ENCODE assay signal across 2 cellular contexts in the genomic region with DNA sequence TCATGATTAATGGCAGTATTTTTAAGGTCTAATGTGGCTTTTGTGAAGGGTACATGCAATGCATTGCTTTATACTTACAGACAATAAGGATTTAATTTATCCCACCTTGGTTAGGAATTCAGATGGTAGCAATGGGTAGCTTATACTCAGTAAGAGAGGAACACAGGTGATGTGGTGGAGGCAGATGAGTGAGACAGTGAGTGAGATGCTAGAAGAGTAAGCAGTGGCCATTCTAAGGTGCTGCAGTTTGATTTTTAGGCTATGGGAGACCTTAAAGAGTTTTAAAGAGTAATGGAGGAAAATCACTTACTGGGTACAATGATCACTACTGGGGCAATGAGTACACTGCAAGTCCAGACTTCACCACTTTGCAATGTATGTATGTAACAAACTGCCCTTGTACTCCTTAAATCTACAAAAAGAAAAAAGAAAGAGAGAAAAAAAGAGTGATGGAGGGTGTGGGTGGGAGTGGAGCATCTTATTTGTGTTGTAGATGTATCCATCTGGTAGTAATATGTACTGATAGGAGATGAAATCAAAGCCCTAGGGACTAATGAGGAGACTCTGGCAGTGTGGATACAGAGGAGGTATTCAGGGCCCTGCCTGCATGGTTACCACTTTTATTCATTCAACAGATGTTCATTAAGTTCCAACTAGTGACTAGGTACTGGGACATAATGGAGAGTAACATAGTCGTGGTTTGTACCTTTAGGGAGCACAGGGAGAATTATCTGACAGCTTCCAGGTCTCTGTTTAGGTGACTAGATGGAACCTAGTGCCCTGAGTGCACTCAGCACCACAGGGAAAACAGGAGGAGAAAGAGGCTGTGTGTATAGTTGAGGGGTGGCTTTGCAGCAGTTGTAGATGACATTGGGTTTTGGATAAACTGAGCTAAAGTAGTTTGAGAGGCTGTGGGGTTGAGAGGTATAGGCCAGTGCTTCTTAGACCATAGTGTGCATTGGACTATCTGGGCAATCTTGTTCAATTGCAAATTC.
TF ChIP-seq lines count a peak whose summit lies in the region.

No MANE protein-coding gene starts in this region.

TF ChIP-seq in GM23338, 12 proteins besides CTCF, POLR2A, EP300 and RAD21:
- TF ChIP-seq STAT1 (IDR thresholded peaks at IDR 0.05; ENCODE audit: unreplicated experiment) (no peak), ZNF331 (CRISPR knock-in tag; IDR thresholded peaks at IDR 0.05; ENCODE audit: low read depth) (no peak), NANOG (IDR thresholded peaks at IDR 0.05; ENCODE audit: borderline replicate concordance) (no peak)
- TF ChIP-seq, protein P1, sequence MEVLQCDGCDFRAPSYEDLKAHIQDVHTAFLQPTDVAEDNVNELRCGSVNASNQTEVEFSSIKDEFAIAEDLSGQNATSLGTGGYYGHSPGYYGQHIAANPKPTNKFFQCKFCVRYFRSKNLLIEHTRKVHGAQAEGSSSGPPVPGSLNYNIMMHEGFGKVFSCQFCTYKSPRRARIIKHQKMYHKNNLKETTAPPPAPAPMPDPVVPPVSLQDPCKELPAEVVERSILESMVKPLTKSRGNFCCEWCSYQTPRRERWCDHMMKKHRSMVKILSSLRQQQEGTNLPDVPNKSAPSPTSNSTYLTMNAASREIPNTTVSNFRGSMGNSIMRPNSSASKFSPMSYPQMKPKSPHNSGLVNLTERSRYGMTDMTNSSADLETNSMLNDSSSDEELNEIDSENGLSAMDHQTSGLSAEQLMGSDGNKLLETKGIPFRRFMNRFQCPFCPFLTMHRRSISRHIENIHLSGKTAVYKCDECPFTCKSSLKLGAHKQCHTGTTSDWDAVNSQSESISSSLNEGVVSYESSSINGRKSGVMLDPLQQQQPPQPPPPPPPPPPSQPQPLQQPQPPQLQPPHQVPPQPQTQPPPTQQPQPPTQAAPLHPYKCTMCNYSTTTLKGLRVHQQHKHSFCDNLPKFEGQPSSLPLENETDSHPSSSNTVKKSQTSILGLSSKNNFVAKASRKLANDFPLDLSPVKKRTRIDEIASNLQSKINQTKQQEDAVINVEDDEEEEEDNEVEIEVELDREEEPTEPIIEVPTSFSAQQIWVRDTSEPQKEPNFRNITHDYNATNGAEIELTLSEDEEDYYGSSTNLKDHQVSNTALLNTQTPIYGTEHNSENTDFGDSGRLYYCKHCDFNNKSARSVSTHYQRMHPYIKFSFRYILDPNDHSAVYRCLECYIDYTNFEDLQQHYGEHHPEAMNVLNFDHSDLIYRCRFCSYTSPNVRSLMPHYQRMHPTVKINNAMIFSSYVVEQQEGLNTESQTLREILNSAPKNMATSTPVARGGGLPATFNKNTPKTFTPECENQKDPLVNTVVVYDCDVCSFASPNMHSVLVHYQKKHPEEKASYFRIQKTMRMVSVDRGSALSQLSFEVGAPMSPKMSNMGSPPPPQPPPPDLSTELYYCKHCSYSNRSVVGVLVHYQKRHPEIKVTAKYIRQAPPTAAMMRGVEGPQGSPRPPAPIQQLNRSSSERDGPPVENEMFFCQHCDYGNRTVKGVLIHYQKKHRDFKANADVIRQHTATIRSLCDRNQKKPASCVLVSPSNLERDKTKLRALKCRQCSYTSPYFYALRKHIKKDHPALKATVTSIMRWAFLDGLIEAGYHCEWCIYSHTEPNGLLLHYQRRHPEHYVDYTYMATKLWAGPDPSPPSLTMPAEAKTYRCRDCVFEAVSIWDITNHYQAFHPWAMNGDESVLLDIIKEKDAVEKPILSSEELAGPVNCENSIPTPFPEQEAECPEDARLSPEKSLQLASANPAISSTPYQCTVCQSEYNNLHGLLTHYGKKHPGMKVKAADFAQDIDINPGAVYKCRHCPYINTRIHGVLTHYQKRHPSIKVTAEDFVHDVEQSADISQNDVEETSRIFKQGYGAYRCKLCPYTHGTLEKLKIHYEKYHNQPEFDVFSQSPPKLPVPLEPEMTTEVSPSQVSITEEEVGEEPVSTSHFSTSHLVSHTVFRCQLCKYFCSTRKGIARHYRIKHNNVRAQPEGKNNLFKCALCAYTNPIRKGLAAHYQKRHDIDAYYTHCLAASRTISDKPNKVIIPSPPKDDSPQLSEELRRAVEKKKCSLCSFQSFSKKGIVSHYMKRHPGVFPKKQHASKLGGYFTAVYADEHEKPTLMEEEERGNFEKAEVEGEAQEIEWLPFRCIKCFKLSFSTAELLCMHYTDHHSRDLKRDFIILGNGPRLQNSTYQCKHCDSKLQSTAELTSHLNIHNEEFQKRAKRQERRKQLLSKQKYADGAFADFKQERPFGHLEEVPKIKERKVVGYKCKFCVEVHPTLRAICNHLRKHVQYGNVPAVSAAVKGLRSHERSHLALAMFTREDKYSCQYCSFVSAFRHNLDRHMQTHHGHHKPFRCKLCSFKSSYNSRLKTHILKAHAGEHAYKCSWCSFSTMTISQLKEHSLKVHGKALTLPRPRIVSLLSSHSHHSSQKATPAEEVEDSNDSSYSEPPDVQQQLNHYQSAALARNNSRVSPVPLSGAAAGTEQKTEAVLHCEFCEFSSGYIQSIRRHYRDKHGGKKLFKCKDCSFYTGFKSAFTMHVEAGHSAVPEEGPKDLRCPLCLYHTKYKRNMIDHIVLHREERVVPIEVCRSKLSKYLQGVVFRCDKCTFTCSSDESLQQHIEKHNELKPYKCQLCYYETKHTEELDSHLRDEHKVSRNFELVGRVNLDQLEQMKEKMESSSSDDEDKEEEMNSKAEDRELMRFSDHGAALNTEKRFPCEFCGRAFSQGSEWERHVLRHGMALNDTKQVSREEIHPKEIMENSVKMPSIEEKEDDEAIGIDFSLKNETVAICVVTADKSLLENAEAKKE (CRISPR knock-in tag; IDR thresholded peaks at IDR 0.05): no peak
- TF ChIP-seq, protein P2, sequence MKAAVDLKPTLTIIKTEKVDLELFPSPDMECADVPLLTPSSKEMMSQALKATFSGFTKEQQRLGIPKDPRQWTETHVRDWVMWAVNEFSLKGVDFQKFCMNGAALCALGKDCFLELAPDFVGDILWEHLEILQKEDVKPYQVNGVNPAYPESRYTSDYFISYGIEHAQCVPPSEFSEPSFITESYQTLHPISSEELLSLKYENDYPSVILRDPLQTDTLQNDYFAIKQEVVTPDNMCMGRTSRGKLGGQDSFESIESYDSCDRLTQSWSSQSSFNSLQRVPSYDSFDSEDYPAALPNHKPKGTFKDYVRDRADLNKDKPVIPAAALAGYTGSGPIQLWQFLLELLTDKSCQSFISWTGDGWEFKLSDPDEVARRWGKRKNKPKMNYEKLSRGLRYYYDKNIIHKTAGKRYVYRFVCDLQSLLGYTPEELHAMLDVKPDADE (IDR thresholded peaks at IDR 0.05): no peak

TF ChIP-seq in K562, 482 proteins besides CTCF, POLR2A, EP300 and RAD21:
- TF ChIP-seq, protein P3, sequence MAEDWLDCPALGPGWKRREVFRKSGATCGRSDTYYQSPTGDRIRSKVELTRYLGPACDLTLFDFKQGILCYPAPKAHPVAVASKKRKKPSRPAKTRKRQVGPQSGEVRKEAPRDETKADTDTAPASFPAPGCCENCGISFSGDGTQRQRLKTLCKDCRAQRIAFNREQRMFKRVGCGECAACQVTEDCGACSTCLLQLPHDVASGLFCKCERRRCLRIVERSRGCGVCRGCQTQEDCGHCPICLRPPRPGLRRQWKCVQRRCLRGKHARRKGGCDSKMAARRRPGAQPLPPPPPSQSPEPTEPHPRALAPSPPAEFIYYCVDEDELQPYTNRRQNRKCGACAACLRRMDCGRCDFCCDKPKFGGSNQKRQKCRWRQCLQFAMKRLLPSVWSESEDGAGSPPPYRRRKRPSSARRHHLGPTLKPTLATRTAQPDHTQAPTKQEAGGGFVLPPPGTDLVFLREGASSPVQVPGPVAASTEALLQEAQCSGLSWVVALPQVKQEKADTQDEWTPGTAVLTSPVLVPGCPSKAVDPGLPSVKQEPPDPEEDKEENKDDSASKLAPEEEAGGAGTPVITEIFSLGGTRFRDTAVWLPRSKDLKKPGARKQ (CRISPR knock-in tag; IDR thresholded peaks at IDR 0.05): no peak
- TF ChIP-seq MXI1 (IDR thresholded peaks at IDR 0.05; ENCODE audit: low read depth, low read length) (no peak), GTF2A2 (tag; IDR thresholded peaks at IDR 0.05) (no peak), MYNN (IDR thresholded peaks at IDR 0.05) (no peak), MYNN (CRISPR knock-in tag; IDR thresholded peaks at IDR 0.05) (no peak), KLF13 (tag; IDR thresholded peaks at IDR 0.05; ENCODE audit: borderline replicate concordance, low read depth) (no peak)
- TF ChIP-seq, protein P4, sequence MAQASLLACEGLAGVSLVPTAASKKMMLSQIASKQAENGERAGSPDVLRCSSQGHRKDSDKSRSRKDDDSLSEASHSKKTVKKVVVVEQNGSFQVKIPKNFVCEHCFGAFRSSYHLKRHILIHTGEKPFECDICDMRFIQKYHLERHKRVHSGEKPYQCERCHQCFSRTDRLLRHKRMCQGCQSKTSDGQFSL (CRISPR knock-in tag; IDR thresholded peaks at IDR 0.05): no peak
- TF ChIP-seq, protein P4 (tag; IDR thresholded peaks at IDR 0.05): no peak
- TF ChIP-seq, protein P5, sequence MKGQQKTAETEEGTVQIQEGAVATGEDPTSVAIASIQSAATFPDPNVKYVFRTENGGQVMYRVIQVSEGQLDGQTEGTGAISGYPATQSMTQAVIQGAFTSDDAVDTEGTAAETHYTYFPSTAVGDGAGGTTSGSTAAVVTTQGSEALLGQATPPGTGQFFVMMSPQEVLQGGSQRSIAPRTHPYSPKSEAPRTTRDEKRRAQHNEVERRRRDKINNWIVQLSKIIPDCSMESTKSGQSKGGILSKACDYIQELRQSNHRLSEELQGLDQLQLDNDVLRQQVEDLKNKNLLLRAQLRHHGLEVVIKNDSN (CRISPR knock-in tag; IDR thresholded peaks at IDR 0.05): no peak
- TF ChIP-seq, protein P6, sequence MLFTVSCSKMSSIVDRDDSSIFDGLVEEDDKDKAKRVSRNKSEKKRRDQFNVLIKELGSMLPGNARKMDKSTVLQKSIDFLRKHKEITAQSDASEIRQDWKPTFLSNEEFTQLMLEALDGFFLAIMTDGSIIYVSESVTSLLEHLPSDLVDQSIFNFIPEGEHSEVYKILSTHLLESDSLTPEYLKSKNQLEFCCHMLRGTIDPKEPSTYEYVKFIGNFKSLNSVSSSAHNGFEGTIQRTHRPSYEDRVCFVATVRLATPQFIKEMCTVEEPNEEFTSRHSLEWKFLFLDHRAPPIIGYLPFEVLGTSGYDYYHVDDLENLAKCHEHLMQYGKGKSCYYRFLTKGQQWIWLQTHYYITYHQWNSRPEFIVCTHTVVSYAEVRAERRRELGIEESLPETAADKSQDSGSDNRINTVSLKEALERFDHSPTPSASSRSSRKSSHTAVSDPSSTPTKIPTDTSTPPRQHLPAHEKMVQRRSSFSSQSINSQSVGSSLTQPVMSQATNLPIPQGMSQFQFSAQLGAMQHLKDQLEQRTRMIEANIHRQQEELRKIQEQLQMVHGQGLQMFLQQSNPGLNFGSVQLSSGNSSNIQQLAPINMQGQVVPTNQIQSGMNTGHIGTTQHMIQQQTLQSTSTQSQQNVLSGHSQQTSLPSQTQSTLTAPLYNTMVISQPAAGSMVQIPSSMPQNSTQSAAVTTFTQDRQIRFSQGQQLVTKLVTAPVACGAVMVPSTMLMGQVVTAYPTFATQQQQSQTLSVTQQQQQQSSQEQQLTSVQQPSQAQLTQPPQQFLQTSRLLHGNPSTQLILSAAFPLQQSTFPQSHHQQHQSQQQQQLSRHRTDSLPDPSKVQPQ (CRISPR knock-in tag; IDR thresholded peaks at IDR 0.05; ENCODE audit: borderline replicate concordance): no peak
- TF ChIP-seq, protein P7, sequence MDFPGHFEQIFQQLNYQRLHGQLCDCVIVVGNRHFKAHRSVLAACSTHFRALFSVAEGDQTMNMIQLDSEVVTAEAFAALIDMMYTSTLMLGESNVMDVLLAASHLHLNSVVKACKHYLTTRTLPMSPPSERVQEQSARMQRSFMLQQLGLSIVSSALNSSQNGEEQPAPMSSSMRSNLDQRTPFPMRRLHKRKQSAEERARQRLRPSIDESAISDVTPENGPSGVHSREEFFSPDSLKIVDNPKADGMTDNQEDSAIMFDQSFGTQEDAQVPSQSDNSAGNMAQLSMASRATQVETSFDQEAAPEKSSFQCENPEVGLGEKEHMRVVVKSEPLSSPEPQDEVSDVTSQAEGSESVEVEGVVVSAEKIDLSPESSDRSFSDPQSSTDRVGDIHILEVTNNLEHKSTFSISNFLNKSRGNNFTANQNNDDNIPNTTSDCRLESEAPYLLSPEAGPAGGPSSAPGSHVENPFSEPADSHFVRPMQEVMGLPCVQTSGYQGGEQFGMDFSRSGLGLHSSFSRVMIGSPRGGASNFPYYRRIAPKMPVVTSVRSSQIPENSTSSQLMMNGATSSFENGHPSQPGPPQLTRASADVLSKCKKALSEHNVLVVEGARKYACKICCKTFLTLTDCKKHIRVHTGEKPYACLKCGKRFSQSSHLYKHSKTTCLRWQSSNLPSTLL (IDR thresholded peaks at IDR 0.05): no peak
- TF ChIP-seq, protein P8, sequence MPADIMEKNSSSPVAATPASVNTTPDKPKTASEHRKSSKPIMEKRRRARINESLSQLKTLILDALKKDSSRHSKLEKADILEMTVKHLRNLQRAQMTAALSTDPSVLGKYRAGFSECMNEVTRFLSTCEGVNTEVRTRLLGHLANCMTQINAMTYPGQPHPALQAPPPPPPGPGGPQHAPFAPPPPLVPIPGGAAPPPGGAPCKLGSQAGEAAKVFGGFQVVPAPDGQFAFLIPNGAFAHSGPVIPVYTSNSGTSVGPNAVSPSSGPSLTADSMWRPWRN (IDR thresholded peaks at IDR 0.05; ENCODE audit: low read depth): no peak
